In the genomic region with DNA sequence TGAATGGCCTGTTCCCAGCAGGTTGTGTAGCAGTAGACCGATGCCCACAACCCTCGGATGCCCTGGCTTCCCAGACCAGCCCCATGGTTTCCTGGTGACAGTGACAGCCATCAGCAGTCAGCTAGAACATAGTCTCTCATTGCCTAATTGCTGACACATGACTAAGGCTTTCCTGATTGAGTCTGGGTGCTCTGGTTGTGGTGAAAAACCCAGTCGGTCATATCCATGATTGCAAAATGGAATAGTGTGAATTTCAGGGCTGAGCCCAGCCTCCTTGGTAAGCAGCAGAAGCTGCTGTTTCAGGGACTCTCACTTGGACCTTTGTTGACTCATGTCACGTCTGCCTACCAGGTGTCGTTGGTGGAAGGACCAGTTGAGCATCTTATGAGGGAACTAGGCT, we compare ENCODE assay signal across 10 cellular contexts. TPM values are rescaled to one million over a fixed set of nuclear protein-coding genes. Genes with fewer than 3 reads are reported as not detected.
DNase-seq lines count a peak whose midpoint lies in the region; ATAC-seq and TF ChIP-seq lines count a peak whose summit lies in the region.
"Had no signal": no experiment of that assay in that cellular context is flagged by ENCODE, and none has a peak within 500 bp of the region (broad histone marks: within the 10 kb centered on the region; RNA-seq: fewer than 3 reads in every experiment).

No MANE protein-coding gene starts in this region.

- H2BK12ac ChIP-seq in mesenchymal stem cell (ENCODE audit: low read length in 2 of 2) = no peak overlapping the region

- no peak overlapping the region for H3K9ac ChIP-seq in mesenchymal stem cell (ENCODE audit: low read length)

- H2BK15ac ChIP-seq in mesenchymal stem cell (ENCODE audit: low read depth, poor library complexity, severe bottlenecking) = no peak overlapping the region

- H3K4me1 ChIP-seq in mesenchymal stem cell (ENCODE audit: control insufficient read depth, insufficient read depth, low read depth, low read length) = peaks cover 12% of the 10 kb centered on the region
- H3K4me1 ChIP-seq in vagina = peaks cover 15% of the 10 kb centered on the region
- H3K4me1 ChIP-seq: SJCRH30 had no signal

- peak; percentile 56 for DNase-seq in AG09319 (ENCODE audit: extremely low read depth, low read depth)
- DNase-seq in NOMO-1 (lab: John Stamatoyannopoulos, UW; ENCODE audit: unreplicated experiment in 2 of 2) = peak; percentile 94 to 100
- peak; percentile 94 for DNase-seq in mesenchymal stem cell
- DNase-seq in vagina (ENCODE audit: extremely low spot score in 2 of 2) = no peak
- no peak for DNase-seq in stimulated activated effector memory CD8-positive, alpha-beta T cell treated with anti-CD3 and anti-CD28 coated beads, Interleukin-12 subunit alpha, Interleukin-12 subunit beta, amount 100 ng/mL, for 72 hours (ENCODE audit: low spot score in 2 of 2)
- no peak for DNase-seq in T1000 (lab: John Stamatoyannopoulos, UW)
- DNase-seq: NCI-H1105, SJCRH30 had no signal

- peaks cover 11% of the 10 kb centered on the region for H3K36me3 Mint-ChIP-seq in stimulated activated effector memory CD8-positive, alpha-beta T cell treated with anti-CD3 and anti-CD28 coated beads, Interleukin-12 subunit alpha, Interleukin-12 subunit beta, amount 100 ng/mL, for 72 hours

- H2AK5ac ChIP-seq in mesenchymal stem cell (ENCODE audit: low read length, severe bottlenecking) = no peak overlapping the region

- H3K36me3 ChIP-seq in mesenchymal stem cell (ENCODE audit: control insufficient read depth in 1 of 2, insufficient read depth in 2 of 2, low read depth in 1 of 2, low read length in 2 of 2) (peaks cover 24 to 41% of the 10 kb centered on the region in 2 experiments), vagina (peaks cover 0 to 20% of the 10 kb centered on the region in 2 donors)

- no peak for TF ChIP-seq CTCF in AG09319 (IDR thresholded peaks at IDR 0.05; ENCODE audit: low read depth, low read length)
- TF ChIP-seq CTCF in vagina (IDR thresholded peaks at IDR 0.05) = no peak

- H3K27ac Mint-ChIP-seq in stimulated activated effector memory CD8-positive, alpha-beta T cell treated with anti-CD3 and anti-CD28 coated beads, Interleukin-12 subunit alpha, Interleukin-12 subunit beta, amount 100 ng/mL, for 72 hours = no peak overlapping the region

- peaks cover 9% of the 10 kb centered on the region for H3K4me1 Mint-ChIP-seq in stimulated activated effector memory CD8-positive, alpha-beta T cell treated with anti-CD3 and anti-CD28 coated beads, Interleukin-12 subunit alpha, Interleukin-12 subunit beta, amount 100 ng/mL, for 72 hours

- H4K8ac ChIP-seq in mesenchymal stem cell (ENCODE audit: low read length) = no peak overlapping the region

- H2BK120ac ChIP-seq in mesenchymal stem cell (ENCODE audit: low read depth, low read length) = no peak overlapping the region

- peak overlapping the region in 1 of 2 experiments; percentile 59 for H3K14ac ChIP-seq in mesenchymal stem cell (ENCODE audit: low read length in 2 of 2)

- peaks cover 28% of the 10 kb centered on the region for H3K79me1 ChIP-seq in mesenchymal stem cell (replicated peaks; ENCODE audit: low read length, poor library complexity, severe bottlenecking)

- intact Hi-C loops in vagina (cut with DNase I) = no loop called here

- no peak overlapping the region for H3K4ac ChIP-seq in mesenchymal stem cell (ENCODE audit: low read depth in 1 of 2, low read length in 2 of 2)

- H3K27ac ChIP-seq in mesenchymal stem cell (ENCODE audit: low read length, poor library complexity, severe bottlenecking) (no peak overlapping the region), vagina (no peak overlapping the region)
- H3K27ac ChIP-seq: SJCRH30 had no signal

- no peak overlapping the region for H2AFZ ChIP-seq in mesenchymal stem cell (ENCODE audit: low read depth, low read length)

- H3K9me3 ChIP-seq in mesenchymal stem cell (ENCODE audit: control insufficient read depth, low read length) (no peaks in the 10 kb centered on the region), vagina (no peaks in the 10 kb centered on the region)
- H3K9me3 ChIP-seq: SJCRH30 had no signal

- H3K4me3 Mint-ChIP-seq in stimulated activated effector memory CD8-positive, alpha-beta T cell treated with anti-CD3 and anti-CD28 coated beads, Interleukin-12 subunit alpha, Interleukin-12 subunit beta, amount 100 ng/mL, for 72 hours = no peak overlapping the region

- TF ChIP-seq POLR2A in vagina (IDR thresholded peaks at IDR 0.05) = peak in 1 of 2 donors; percentile 10

- no peak overlapping the region for H3K4me3 ChIP-seq in mesenchymal stem cell (ENCODE audit: insufficient read depth in 1 of 2, low read depth in 1 of 2, low read length in 2 of 2)
- no peak overlapping the region for H3K4me3 ChIP-seq in vagina
- H3K4me3 ChIP-seq: SJCRH30 had no signal

- no peak overlapping the region for H3K23ac ChIP-seq in mesenchymal stem cell (ENCODE audit: low read length in 2 of 2)

- H3K9me3 Mint-ChIP-seq in stimulated activated effector memory CD8-positive, alpha-beta T cell treated with anti-CD3 and anti-CD28 coated beads, Interleukin-12 subunit alpha, Interleukin-12 subunit beta, amount 100 ng/mL, for 72 hours = no peaks in the 10 kb centered on the region

- no peaks in the 10 kb centered on the region for H3K27me3 ChIP-seq in mesenchymal stem cell (ENCODE audit: control insufficient read depth in 1 of 2, insufficient read depth in 1 of 2, low read length in 2 of 2)
- H3K27me3 ChIP-seq in vagina = no peaks in the 10 kb centered on the region
- H3K27me3 ChIP-seq: SJCRH30 had no signal

- 74% methylated on average over 5 of the region's 5 CpGs for WGBS in mesenchymal stem cell

- peak; percentile 89 for ATAC-seq in esophagus mucosa
- ATAC-seq in stimulated activated effector memory CD8-positive, alpha-beta T cell treated with anti-CD3 and anti-CD28 coated beads, Interleukin-12 subunit alpha, Interleukin-12 subunit beta, amount 100 ng/mL, for 72 hours = no peak
- no peak for ATAC-seq in GM21529 (IDR thresholded peaks at IDR 0.05; ENCODE audit: unreplicated experiment)

- peak overlapping the region in 1 of 2 experiments; percentile 43 for H3K18ac ChIP-seq in mesenchymal stem cell (ENCODE audit: low read depth in 1 of 2, low read length in 2 of 2)

- H2BK5ac ChIP-seq in mesenchymal stem cell (ENCODE audit: low read depth, low read length, poor library complexity, severe bottlenecking) = no peak overlapping the region

- H3K4me2 ChIP-seq in mesenchymal stem cell (ENCODE audit: low read length, poor library complexity, severe bottlenecking) = no peak overlapping the region

- no peak overlapping the region for H4K91ac ChIP-seq in mesenchymal stem cell (ENCODE audit: low read length)

RNA-seq across cellular contexts. Expression of gene POR, which starts 36.6 kb away (rescaled TPM):
- total RNA-seq in esophagus mucosa (137 TPM), vagina (94.3 TPM)
- polyA plus RNA-seq in mesenchymal stem cell (2013, experiment 1 of 2) = 76.9 TPM
- 80.1 TPM for polyA plus RNA-seq in mesenchymal stem cell (2013, experiment 2 of 2)

RNA-seq across cellular contexts. Expression of gene TMEM120A, which starts 42.9 kb away (rescaled TPM):
- total RNA-seq in esophagus mucosa = 33.9 TPM
- polyA plus RNA-seq in mesenchymal stem cell (2013, experiment 1 of 2) = 54.5 TPM
- 54.2 TPM for polyA plus RNA-seq in mesenchymal stem cell (2013, experiment 2 of 2)
- 45.9 TPM for total RNA-seq in vagina

Comparison
In these comparisons a context has a peak if more than half of its experiments do, and no peak if none do; other contexts are left out.
1. DNase-seq: peak in AG09319 (single experiment), NOMO-1 (2 of 2) and mesenchymal stem cell (single experiment); none in vagina (0 of 2), stimulated activated effector memory CD8-positive, alpha-beta T cell treated with anti-CD3 and anti-CD28 coated beads, Interleukin-12 subunit alpha, Interleukin-12 subunit beta, amount 100 ng/mL, for 72 hours (0 of 2) and T1000 (single experiment).